8 cellular contexts compared by ENCODE assay signal in the genomic region with DNA sequence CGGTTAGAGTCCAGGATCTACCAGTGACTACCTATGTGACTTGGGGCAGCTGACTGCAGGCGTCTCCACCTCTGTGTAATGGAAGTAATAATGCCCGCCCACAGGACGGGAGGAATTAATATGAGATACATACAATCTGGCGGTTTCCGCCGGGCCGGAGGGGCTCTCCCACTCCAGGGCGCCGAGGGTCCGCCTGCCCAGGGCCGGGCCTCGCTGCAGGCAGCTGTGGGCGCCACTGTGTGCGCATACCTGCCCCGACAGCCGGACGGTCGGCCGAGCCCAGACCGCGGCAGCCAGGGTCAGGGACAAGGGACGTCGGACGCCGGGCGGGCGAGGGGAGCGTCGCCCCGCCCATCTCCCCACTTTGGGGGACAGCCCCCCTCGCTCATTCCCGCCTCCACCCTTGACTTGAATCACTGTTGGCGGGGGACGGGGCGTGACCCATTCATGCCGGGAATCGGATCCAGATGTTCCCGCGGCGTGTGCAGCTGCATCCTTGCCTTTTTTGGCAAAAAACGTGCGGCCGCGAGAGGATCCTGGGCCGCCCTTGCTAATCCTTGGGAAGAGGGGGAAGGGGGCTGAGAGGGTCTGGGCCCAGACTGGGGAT. TPM values are rescaled to one million over a fixed set of nuclear protein-coding genes. Genes with fewer than 3 reads are reported as not detected.
DNase-seq lines count a peak whose midpoint lies in the region; ATAC-seq and TF ChIP-seq lines count a peak whose summit lies in the region.

No MANE protein-coding gene starts in this region.

- H3K36me3 ChIP-seq in OCI-LY3 (replicated peaks; ENCODE audit: low read depth, low read length): no peaks in the 10 kb centered on the region
- H3K36me3 ChIP-seq in thymus (ENCODE audit: control insufficient read depth, insufficient read depth): no peaks in the 10 kb centered on the region

- H3K27ac ChIP-seq in OCI-LY3 (ENCODE audit: low read length): no peak overlapping the region
- peak overlapping the region; percentile 60 for H3K27ac ChIP-seq in thymus (ENCODE audit: low read depth)

- H3K4me3 ChIP-seq in OCI-LY3 (ENCODE audit: low read length) (peak overlapping the region; percentile 67), lower leg skin (ENCODE audit: low read depth, poor library complexity, severe bottlenecking) (peak overlapping the region; percentile 8), thymus (ENCODE audit: low read length) (peak overlapping the region; percentile 55)

- no peak for TF ChIP-seq POLR2A in lower leg skin (IDR thresholded peaks at IDR 0.05)

- H3K27me3 ChIP-seq in OCI-LY3 (ENCODE audit: low read depth, low read length): no peaks in the 10 kb centered on the region
- H3K27me3 ChIP-seq in thymus (ENCODE audit: control insufficient read depth, insufficient read depth): no peaks in the 10 kb centered on the region

- no peaks in the 10 kb centered on the region for H4K20me1 ChIP-seq in OCI-LY3 (ENCODE audit: insufficient read depth, low read length)

- H3K9me3 ChIP-seq in OCI-LY3 (ENCODE audit: insufficient read depth, low read length) (no peaks in the 10 kb centered on the region), thymus (ENCODE audit: control insufficient read depth) (no peaks in the 10 kb centered on the region)

- H2AFZ ChIP-seq in OCI-LY3 (ENCODE audit: low read depth, low read length): no peak overlapping the region; the same call in 1 of the 2 replicates

- ATAC-seq in HG03342 (IDR thresholded peaks at IDR 0.05; ENCODE audit: unreplicated experiment) (no peak), GM18498 (IDR thresholded peaks at IDR 0.05; ENCODE audit: unreplicated experiment) (no peak)

- H3K9ac ChIP-seq in OCI-LY3 (ENCODE audit: low read length): peak overlapping the region; percentile 22; the same call in 1 of the 2 replicates

- peaks cover 11% of the 10 kb centered on the region for H3K4me1 ChIP-seq in OCI-LY3 (ENCODE audit: low read length)
- peaks cover 6% of the 10 kb centered on the region for H3K4me1 ChIP-seq in thymus (ENCODE audit: control insufficient read depth, insufficient read depth, low read length)

- intact Hi-C loops in lower leg skin (cut with DNase I; ENCODE audit: low total_unique reads): no loop called here

- TF ChIP-seq CTCF in OCI-LY3 (IDR thresholded peaks at IDR 0.05; ENCODE audit: low read depth, low read length) (no peak), lower leg skin (IDR thresholded peaks at IDR 0.05) (no peak)

- WGBS in lower leg skin, 2 donors: 9 to 13% methylated on average over 39 to 45 of the region's 46 CpGs
- 36% methylated on average over 46 of the region's 46 CpGs for WGBS in thymus

- peak overlapping the region; percentile 74 for H3K4me2 ChIP-seq in OCI-LY3 (ENCODE audit: low read length)

- H3K79me2 ChIP-seq in OCI-LY3 (ENCODE audit: low read length): 0 out of 2 replicates have a peak, but pooled peaks cover 2% of the 10 kb centered on the region

- DNase-seq in GM04503 (ENCODE audit: low read depth): peak; percentile 64
- DNase-seq in ecto neural progenitor cell (ENCODE audit: low spot score): peak; percentile 79
- peak in 1 of 2 donors; percentile 96 for DNase-seq in lower leg skin (ENCODE audit: low spot score in 2 of 2)
- no peak for DNase-seq in NCI-H1048 (lab: John Stamatoyannopoulos, UW)

RNA-seq across cellular contexts. Expression of gene SF3A3, which starts 6.1 kb away (rescaled TPM):
- 10 to 100 TPM; 33.6 to 68.9 (median 36.9) TPM for total RNA-seq in lower leg skin
- 26.8 TPM for polyA plus RNA-seq in thymus

RNA-seq across cellular contexts. Expression of gene FHL3, which starts 9.4 kb away (rescaled TPM):
- 10 to 100 TPM; 20.1 to 25.8 (median 21.9) TPM for total RNA-seq in lower leg skin
- polyA plus RNA-seq in thymus: 18.7 TPM

RNA-seq across cellular contexts. Expression of gene UTP11, which starts 16.7 kb away (rescaled TPM):
- total RNA-seq in lower leg skin: 10 to 100 TPM; 34.6 to 49.8 (median 37.9) TPM
- 30.3 TPM for polyA plus RNA-seq in thymus

RNA-seq across cellular contexts. Expression of gene INPP5B, which starts 49.0 kb away (rescaled TPM):
- total RNA-seq in lower leg skin: 10 to 100 TPM; 12.9 to 23.3 (median 18.7) TPM
- polyA plus RNA-seq in thymus: 24.8 TPM

RNA-seq across cellular contexts. Expression of gene POU3F1, which starts 50.7 kb away (rescaled TPM):
- 10 to 100 TPM; 19.1 to 53.3 (median 35.4) TPM for total RNA-seq in lower leg skin
- polyA plus RNA-seq in thymus: 0.30 TPM

Comparison
In these comparisons a context has a peak if more than half of its experiments do, and no peak if none do; other contexts are left out.
1. H3K4me3 ChIP-seq: peak in every context shown above with its lines; median percentile 67 in OCI-LY3; 55 in thymus; 8 in lower leg skin.